ENCODE assay signal across 13 cellular contexts in the genomic region with DNA sequence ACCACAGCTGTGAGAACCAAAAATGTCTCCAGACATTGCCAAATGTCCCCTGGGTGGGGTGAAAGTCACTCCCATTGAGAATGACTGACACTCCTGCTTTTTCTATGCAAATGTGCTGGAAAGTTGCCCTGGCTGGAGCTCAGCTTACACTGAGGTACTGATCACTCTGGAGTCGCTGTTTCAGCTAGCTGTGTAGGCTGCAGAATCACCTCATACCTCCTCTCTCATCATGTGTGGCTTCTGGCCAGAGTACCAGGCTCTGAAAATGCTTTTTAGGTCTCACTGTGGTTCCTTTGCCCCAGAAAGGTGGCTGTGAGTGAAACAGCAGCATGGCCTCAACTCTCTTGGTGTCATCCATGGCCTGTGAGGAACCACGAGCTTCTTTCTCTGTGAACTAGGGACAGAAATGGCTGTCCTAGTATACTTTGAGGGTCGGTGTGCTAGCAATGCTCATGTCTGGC.
A peak's percentile ranks its signal among the peaks of the same experiment; 100 is the strongest.
DNase-seq lines count a peak whose midpoint lies in the region; ATAC-seq and TF ChIP-seq lines count a peak whose summit lies in the region.
"Had no signal": no experiment of that assay in that cellular context is flagged by ENCODE, and none has a peak within 500 bp of the region (broad histone marks: within the 10 kb centered on the region; RNA-seq: fewer than 3 reads in every experiment).

No MANE protein-coding gene starts in this region.

- ATAC-seq in activated CD8-positive, alpha-beta memory T cell treated with anti-CD3 and anti-CD28 coated beads, Interleukin-2, amount 10 ng/mL, durations not matched to agents 7 days and 5 days = no peak
- ATAC-seq: activated naive CD8-positive, alpha-beta T cell treated with anti-CD3 and anti-CD28 coated beads, Interleukin-2, amount 50 U/mL, for 24 hours had no signal

- no peak overlapping the region for H3K4me3 Mint-ChIP-seq in activated CD8-positive, alpha-beta memory T cell treated with anti-CD3 and anti-CD28 coated beads, Interleukin-2, amount 10 ng/mL, durations not matched to agents 7 days and 5 days
- H3K4me3 Mint-ChIP-seq in brain = peak overlapping the region in 3 of 5 experiments; percentile 27 to 31 (median 28)
- H3K4me3 Mint-ChIP-seq: activated naive CD8-positive, alpha-beta T cell treated with anti-CD3 and anti-CD28 coated beads, Interleukin-2, amount 50 U/mL, for 24 hours had no signal

- no peak for DNase-seq in activated CD8-positive, alpha-beta memory T cell treated with anti-CD3 and anti-CD28 coated beads, Interleukin-2, amount 10 ng/mL, durations not matched to agents 7 days and 5 days
- no peak for DNase-seq in activated CD8-positive, alpha-beta memory T cell treated with anti-CD3 and anti-CD28 coated beads, Interleukin-2, amount 50 U/mL, for 48 hours
- DNase-seq in Karpas-422 = peak; percentile 63
- peak; percentile 79 for DNase-seq in renal cortical epithelial cell (ENCODE audit: low read depth)
- DNase-seq in activated effector memory CD4-positive, alpha-beta T cell treated with Interleukin-2 at 50 U/mL for 16 hours = no peak
- DNase-seq in substantia nigra (lab: John Stamatoyannopoulos, UW) = no peak
- DNase-seq in GM03348 (ENCODE audit: low spot score) = no peak
- DNase-seq: activated CD4-positive, alpha-beta T cell treated with anti-CD3 and anti-CD28 coated beads for 1 hour; activated naive CD8-positive, alpha-beta T cell treated with anti-CD3 and anti-CD28 coated beads, Interleukin-2, amount 50 U/mL, for 24 hours; hypothalamus; NCI-H1930; Right ventricle myocardium superior had no signal

- H3K9me3 ChIP-seq in Karpas-422 (ENCODE audit: low read length) = no peaks in the 10 kb centered on the region

- no peaks in the 10 kb centered on the region for H3K27me3 ChIP-seq in Karpas-422 (ENCODE audit: low read length)

- H3K4me1 Mint-ChIP-seq in activated CD8-positive, alpha-beta memory T cell treated with anti-CD3 and anti-CD28 coated beads, Interleukin-2, amount 10 ng/mL, durations not matched to agents 7 days and 5 days = peaks cover 82% of the 10 kb centered on the region
- H3K4me1 Mint-ChIP-seq in brain = peaks cover 69% of the 10 kb centered on the region

- H3K27ac ChIP-seq in Karpas-422 (ENCODE audit: low read length) (no peak overlapping the region), substantia nigra (ENCODE audit: low read depth, low read length, poor library complexity, severe bottlenecking) (no peak overlapping the region)

- H3K4me1 ChIP-seq in Karpas-422 (ENCODE audit: low read length) = peaks cover 11% of the 10 kb centered on the region

- no peaks in the 10 kb centered on the region for H3K27me3 Mint-ChIP-seq in activated CD8-positive, alpha-beta memory T cell treated with anti-CD3 and anti-CD28 coated beads, Interleukin-2, amount 10 ng/mL, durations not matched to agents 7 days and 5 days
- H3K27me3 Mint-ChIP-seq in brain = no peaks in the 10 kb centered on the region

- peaks cover 14% of the 10 kb centered on the region for H3K9me3 Mint-ChIP-seq in activated CD8-positive, alpha-beta memory T cell treated with anti-CD3 and anti-CD28 coated beads, Interleukin-2, amount 10 ng/mL, durations not matched to agents 7 days and 5 days (ENCODE audit: low read depth)
- peaks cover 0 to 7% (median 2%) of the 10 kb centered on the region in 5 experiments for H3K9me3 Mint-ChIP-seq in brain

- peak overlapping the region; percentile 4 for H3K4me2 ChIP-seq in Karpas-422 (ENCODE audit: low read depth, low read length, poor library complexity, severe bottlenecking)

- no peak overlapping the region for H2AFZ ChIP-seq in Karpas-422 (ENCODE audit: low read length)

- 0 out of 2 replicates have a peak overlapping the region, but pooled peaks have one; percentile 19 for H3K9ac ChIP-seq in Karpas-422 (ENCODE audit: low read length)

- no peaks in the 10 kb centered on the region for H3K9me2 ChIP-seq in Karpas-422 (replicated peaks; ENCODE audit: insufficient read depth, low read length)

- CTCF ChIA-PET in activated CD8-positive, alpha-beta memory T cell treated with anti-CD3 and anti-CD28 coated beads, Interleukin-2, amount 10 ng/mL, durations not matched to agents 7 days and 5 days (lab: Charles Lee) = interaction anchor here (0.7 to 1.7 kb wide), 8 partner anchors 20 to 425 kb away, joined by 3 to 7 read pairs (median 4); no protein-coding TSS in a partner anchor

- no peak for TF ChIP-seq CTCF in brain (conservative IDR thresholded peaks at IDR 0.05)

- H3K27ac Mint-ChIP-seq in activated CD8-positive, alpha-beta memory T cell treated with anti-CD3 and anti-CD28 coated beads, Interleukin-2, amount 10 ng/mL, durations not matched to agents 7 days and 5 days = peak overlapping the region; percentile 91
- H3K27ac Mint-ChIP-seq in brain = peak overlapping the region; percentile 44 to 95 (median 83)
- H3K27ac Mint-ChIP-seq: activated naive CD8-positive, alpha-beta T cell treated with anti-CD3 and anti-CD28 coated beads, Interleukin-2, amount 50 U/mL, for 24 hours had no signal

- H3K4me3 ChIP-seq in Karpas-422 (ENCODE audit: low read length) = no peak overlapping the region

- no peaks in the 10 kb centered on the region for H3K79me2 ChIP-seq in Karpas-422 (ENCODE audit: low read length)

- no peaks in the 10 kb centered on the region for H3K36me3 ChIP-seq in Karpas-422 (ENCODE audit: insufficient read depth, low read length)

- H4K20me1 ChIP-seq in Karpas-422 (ENCODE audit: insufficient read depth, low read depth, low read length) = no peaks in the 10 kb centered on the region

- peaks cover 31% of the 10 kb centered on the region for H3K36me3 Mint-ChIP-seq in activated CD8-positive, alpha-beta memory T cell treated with anti-CD3 and anti-CD28 coated beads, Interleukin-2, amount 10 ng/mL, durations not matched to agents 7 days and 5 days
- H3K36me3 Mint-ChIP-seq in brain = peaks cover 18% of the 10 kb centered on the region

Comparison
In these comparisons a context has a peak if more than half of its experiments do, and no peak if none do; other contexts are left out.
1. DNase-seq: peak in Karpas-422 (single experiment) and renal cortical epithelial cell (single experiment); none in activated CD8-positive, alpha-beta memory T cell treated with anti-CD3 and anti-CD28 coated beads, Interleukin-2, amount 10 ng/mL, durations not matched to agents 7 days and 5 days (single experiment), activated CD8-positive, alpha-beta memory T cell treated with anti-CD3 and anti-CD28 coated beads, Interleukin-2, amount 50 U/mL, for 48 hours (single experiment), activated effector memory CD4-positive, alpha-beta T cell treated with Interleukin-2 at 50 U/mL for 16 hours (single experiment), substantia nigra (0 of 49) and GM03348 (single experiment).